Comparison of ENCODE assay signal across 8 cellular contexts in the genomic region with DNA sequence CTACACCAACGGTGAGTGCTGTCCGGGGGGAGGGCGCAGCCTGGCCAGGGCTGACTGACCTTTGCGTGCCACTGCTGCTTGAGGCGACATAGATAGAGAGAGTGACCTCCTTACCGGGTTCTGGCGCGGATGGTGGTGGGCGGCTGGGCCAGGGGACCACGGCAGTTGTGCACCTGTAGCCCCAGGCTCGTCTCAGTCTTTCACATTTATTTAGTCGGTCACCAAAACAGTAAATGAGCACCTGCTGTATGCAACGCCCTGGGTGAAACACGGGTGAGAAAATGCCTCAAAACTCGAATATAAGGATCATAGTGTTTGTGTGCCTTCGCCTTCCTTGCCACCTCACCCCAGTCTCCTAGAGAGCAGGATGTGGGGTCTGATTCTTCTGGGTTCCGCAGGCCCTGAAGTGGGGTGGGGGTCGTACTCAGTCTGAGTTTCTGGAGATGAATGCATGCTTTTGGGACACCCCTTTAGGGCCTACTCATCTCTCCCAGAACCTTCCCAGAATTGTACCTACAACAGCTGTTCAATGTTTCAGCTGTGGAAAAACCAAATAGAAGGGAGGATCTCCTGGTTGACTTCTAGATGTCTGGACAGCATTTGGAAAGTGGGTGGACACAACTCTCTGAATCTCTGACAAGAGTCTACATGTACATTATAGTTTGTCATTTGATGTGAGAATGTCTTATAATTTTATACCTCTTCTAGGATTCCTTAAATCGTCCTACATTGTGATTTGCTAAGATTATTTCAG. TPM values are rescaled to one million over a fixed set of nuclear protein-coding genes. Genes with fewer than 3 reads are reported as not detected.
DNase-seq lines count a peak whose midpoint lies in the region; ATAC-seq, FAIRE-seq and TF ChIP-seq lines count a peak whose summit lies in the region.

No MANE protein-coding gene starts in this region.

- TF ChIP-seq CTCF in activated B cell treated with CpG ODN at 0.5 μM for 24 hours (IDR thresholded peaks at IDR 0.05), result no peak
- no peak for TF ChIP-seq CTCF in fibroblast of lung (conservative IDR thresholded peaks at IDR 0.05 in 1 of 2, IDR thresholded peaks at IDR 0.05 in 1 of 2; ENCODE audit: low read depth in 1 of 2, low read length in 2 of 2)
- no peak for TF ChIP-seq CTCF in neural progenitor cell (IDR thresholded peaks at IDR 0.05)
- TF ChIP-seq CTCF in GM20000 (IDR thresholded peaks at IDR 0.05; ENCODE audit: extremely low read depth, missing control alignments), result no peak

- H3K36me3 ChIP-seq in fibroblast of lung (ENCODE audit: control insufficient read depth, insufficient read depth, low read length) (no peaks in the 10 kb centered on the region), neural progenitor cell (no peaks in the 10 kb centered on the region)

- FAIRE-seq in GM12892 (lab: Jason Lieb, UNC), result peak; percentile 64

- H3K36me3 Mint-ChIP-seq in activated B cell treated with CpG ODN at 0.5 μM for 24 hours (ENCODE audit: low read depth) (peaks cover 9% of the 10 kb centered on the region), neural progenitor cell (peaks cover 2% of the 10 kb centered on the region)

- H3K27ac Mint-ChIP-seq in activated B cell treated with CpG ODN at 0.5 μM for 24 hours (peak overlapping the region; percentile 96), neural progenitor cell (peak overlapping the region; percentile 97)

- H4K20me1 ChIP-seq in fibroblast of lung (ENCODE audit: control insufficient read depth, extremely low read depth, insufficient read depth, low read length) (no peaks in the 10 kb centered on the region), neural progenitor cell (ENCODE audit: low read depth) (peaks cover 6% of the 10 kb centered on the region)

- intact Hi-C loops in activated B cell treated with CpG ODN at 0.5 μM for 24 hours (cut with micrococcal nuclease), result loop anchor here (2.0 to 5.0 kb wide), 3 partner anchors 89 to 1687 kb away; a partner anchor contains a TSS

- POLR2A ChIA-PET in activated B cell treated with CpG ODN at 0.5 μM for 24 hours (lab: Charles Lee), result interaction anchor here (0.6 to 2.4 kb wide), 8 partner anchors 15 to 473 kb away, joined by 3 to 5 read pairs (median 3); a partner anchor contains a TSS

- CTCF ChIA-PET in activated B cell treated with CpG ODN at 0.5 μM for 24 hours (lab: Charles Lee), result interaction anchor here (1.4 kb wide), 1 partner anchor 17 kb away, joined by 4 read pairs; a partner anchor contains a TSS

- H3K27me3 Mint-ChIP-seq in activated B cell treated with CpG ODN at 0.5 μM for 24 hours, result no peaks in the 10 kb centered on the region
- H3K27me3 Mint-ChIP-seq in neural progenitor cell (ENCODE audit: insufficient read depth, low read depth), result peaks cover 4% of the 10 kb centered on the region

- H3K9me3 Mint-ChIP-seq in activated B cell treated with CpG ODN at 0.5 μM for 24 hours (no peaks in the 10 kb centered on the region), neural progenitor cell (no peaks in the 10 kb centered on the region)

- H3K27ac ChIP-seq in fibroblast of lung (ENCODE audit: insufficient read depth, low read length) (peak overlapping the region; percentile 98), neural progenitor cell (peak overlapping the region; percentile 5)

- H3K4me1 ChIP-seq in fibroblast of lung (ENCODE audit: control insufficient read depth, extremely low read depth, insufficient read depth, low read length), result no peaks in the 10 kb centered on the region
- H3K4me1 ChIP-seq in neural progenitor cell, result peaks cover 9% of the 10 kb centered on the region

- peaks cover 14% of the 10 kb centered on the region for H3F3A ChIP-seq in neural progenitor cell (ENCODE audit: low read depth)

- H3K79me2 ChIP-seq in fibroblast of lung (ENCODE audit: control insufficient read depth, insufficient read depth, low read length) (peaks cover 55% of the 10 kb centered on the region), neural progenitor cell (ENCODE audit: low read depth) (peaks cover 56% of the 10 kb centered on the region)

- DNase-seq in GM12892 (ENCODE audit: insufficient read length) (no peak), activated B cell treated with CpG ODN at 0.5 μM for 24 hours (no peak), fibroblast of lung (ENCODE audit: low read depth in 2 of 2) (peak in 1 of 2 donors; percentile 6), neural progenitor cell (ENCODE audit: low spot score) (no peak), SKM-1 treated with dmso at 0.1 percent for 144 hours (lab: John Stamatoyannopoulos, UW; ENCODE audit: unreplicated experiment) (no peak), GM20000 (ENCODE audit: low spot score) (no peak), DMS79 treated with DMSO at 0.1 percent for 48 hours (lab: John Stamatoyannopoulos, UW) (no peak)

- H3K4me3 ChIP-seq in fibroblast of lung (replicated peaks in 1 of 4; ENCODE audit: control extremely low read depth in 1 of 4, insufficient read depth in 1 of 4, low read depth in 3 of 4, low read length in 4 of 4), result peak overlapping the region; percentile 94 to 100 (median 97)
- peak overlapping the region; percentile 95 for H3K4me3 ChIP-seq in neural progenitor cell

- ATAC-seq in HG02970 (IDR thresholded peaks at IDR 0.05; ENCODE audit: low FRiP score, unreplicated experiment), result peak; percentile 8
- peak; percentile 3 for ATAC-seq in activated B cell treated with CpG ODN at 0.5 μM for 24 hours (ENCODE audit: low read depth)

- H3K4me2 ChIP-seq in fibroblast of lung (ENCODE audit: extremely low read depth, insufficient read depth, low read length), result peak overlapping the region; percentile 87
- H3K4me2 ChIP-seq in neural progenitor cell, result peak overlapping the region; percentile 77

- peak overlapping the region; percentile 86 for H3K9ac ChIP-seq in fibroblast of lung (ENCODE audit: insufficient read depth, low read length)
- H3K9ac ChIP-seq in neural progenitor cell, result peak overlapping the region; percentile 83

- H3K27me3 ChIP-seq in fibroblast of lung (ENCODE audit: control insufficient read depth, insufficient read depth, low read length), result no peaks in the 10 kb centered on the region
- no peaks in the 10 kb centered on the region for H3K27me3 ChIP-seq in neural progenitor cell

- H3K4me3 Mint-ChIP-seq in activated B cell treated with CpG ODN at 0.5 μM for 24 hours, result peak overlapping the region; percentile 91
- peak overlapping the region; percentile 99 for H3K4me3 Mint-ChIP-seq in neural progenitor cell

- H3K9me3 ChIP-seq in fibroblast of lung (ENCODE audit: control insufficient read depth, insufficient read depth, low read depth, low read length), result no peaks in the 10 kb centered on the region
- no peaks in the 10 kb centered on the region for H3K9me3 ChIP-seq in neural progenitor cell (ENCODE audit: low read depth)

- TF ChIP-seq POLR2A in GM12892 (IDR thresholded peaks at IDR 0.05; ENCODE audit: low read depth, low read length), result no peak

- H2AFZ ChIP-seq in fibroblast of lung (ENCODE audit: low read length) (peak overlapping the region; percentile 17), neural progenitor cell (replicated peaks) (peak overlapping the region; percentile 68)

- H3K4me1 Mint-ChIP-seq in activated B cell treated with CpG ODN at 0.5 μM for 24 hours (peaks cover 22% of the 10 kb centered on the region), neural progenitor cell (peaks cover 18% of the 10 kb centered on the region)

RNA-seq across cellular contexts. Expression of a gene that starts 0.8 kb away (rescaled TPM):
- 23.8 TPM for polyA plus RNA-seq in GM12892 (2012; ENCODE audit: missing spikeins)
- total RNA-seq in activated B cell treated with CpG ODN at 0.5 μM for 24 hours (13.8 and 15.6 TPM in 2 replicates), fibroblast of lung (17.7 and 20.8 TPM in 2 replicates), neural progenitor cell (ENCODE audit: low replicate concordance) (12.7 and 14.3 TPM in 2 replicates)
- polyA plus RNA-seq in fibroblast of lung, result 39.3 and 52.6 TPM in 2 replicates
- polyA plus RNA-seq in fibroblast of lung (2012), result 16.8 and 21.3 TPM in 2 replicates
- polyA minus RNA-seq in fibroblast of lung (ENCODE audit: low replicate concordance), result 36.6 and 39.7 TPM in 2 replicates

RNA-seq across cellular contexts. Expression of a gene that starts 16.7 kb away (rescaled TPM):
- 33.4 TPM for polyA plus RNA-seq in GM12892 (2012; ENCODE audit: missing spikeins)
- total RNA-seq in activated B cell treated with CpG ODN at 0.5 μM for 24 hours (22.2 and 31.2 TPM in 2 replicates), fibroblast of lung (41.3 and 68.7 TPM in 2 replicates), neural progenitor cell (ENCODE audit: low replicate concordance) (28.9 and 31.4 TPM in 2 replicates)
- polyA plus RNA-seq in fibroblast of lung, result 102 and 106 TPM in 2 replicates
- 54.3 and 70.4 TPM in 2 replicates for polyA plus RNA-seq in fibroblast of lung (2012)
- 15.8 and 24.2 TPM in 2 replicates for polyA minus RNA-seq in fibroblast of lung (ENCODE audit: low replicate concordance)
